11 cellular contexts compared by ENCODE assay signal in genomic region chr22:22450343-22450839, GRCh38. TPM values are rescaled to one million over a fixed set of nuclear protein-coding genes. Genes with fewer than 3 reads are reported as not detected.
A peak's percentile ranks its signal among the peaks of the same experiment; 100 is the strongest.
DNase-seq lines count a peak whose midpoint lies in the region; ATAC-seq and TF ChIP-seq lines count a peak whose summit lies in the region.
"Had no signal": no experiment of that assay in that cellular context is flagged by ENCODE, and none has a peak within 500 bp of the region (broad histone marks: within the 10 kb centered on the region; RNA-seq: fewer than 3 reads in every experiment).

No MANE protein-coding gene starts in this region.

- H3K4me3 ChIP-seq in thyroid gland (replicated peaks in 1 of 3) (no peak overlapping the region), breast epithelium (no peak overlapping the region)
- H3K4me3 ChIP-seq: prostate gland, uterus had no signal

- intact Hi-C loops in thyroid gland (cut with DNase I) (no loop called here), breast epithelium (cut with DNase I; ENCODE audit: low total_unique reads) (no loop called here)

- peak; percentile 32 to 70 for ATAC-seq in activated CD4-positive, CD25-positive, alpha-beta regulatory T cell treated with anti-CD3 and anti-CD28 coated beads, Interleukin-2, amount 50 U/mL, for 24 hours
- ATAC-seq in HG03039 (IDR thresholded peaks at IDR 0.05; ENCODE audit: unreplicated experiment) = peak; percentile 85

- H3K27me3 ChIP-seq in thyroid gland (no peaks in the 10 kb centered on the region), breast epithelium (peaks cover 0 to 6% of the 10 kb centered on the region in 2 donors)
- H3K27me3 ChIP-seq: uterus had no signal

- H3K9me3 ChIP-seq in thyroid gland = no peaks in the 10 kb centered on the region
- peaks cover 8 to 10% of the 10 kb centered on the region in 2 donors for H3K9me3 ChIP-seq in breast epithelium
- H3K9me3 ChIP-seq: prostate gland, uterus had no signal

- WGBS in thyroid gland, 2 donors = 13% methylated on average over 4 of the region's 4 CpGs

- DNase-seq in activated CD4-positive, CD25-positive, alpha-beta regulatory T cell (lab: John Stamatoyannopoulos, UW) = no peak
- DNase-seq in OCI-M1 (lab: John Stamatoyannopoulos, UW) (peak; percentile 92), thyroid gland (peak; percentile 72 to 75), foreskin melanocyte (no peak), breast epithelium (ENCODE audit: low spot score in 2 of 2) (no peak), NCI-H345 treated with DMSO at 0.1 percent for 48 hours (lab: John Stamatoyannopoulos, UW; ENCODE audit: unreplicated experiment) (no peak)
- DNase-seq: uterus had no signal

- H3K4me1 ChIP-seq in thyroid gland = no peaks in the 10 kb centered on the region
- no peaks in the 10 kb centered on the region for H3K4me1 ChIP-seq in breast epithelium
- H3K4me1 ChIP-seq: prostate gland, uterus had no signal

- no peak for TF ChIP-seq CTCF in thyroid gland (IDR thresholded peaks at IDR 0.05)
- no peak for TF ChIP-seq CTCF in breast epithelium (IDR thresholded peaks at IDR 0.05)

- H3K27ac ChIP-seq in thyroid gland = no peak overlapping the region
- no peak overlapping the region for H3K27ac ChIP-seq in breast epithelium
- H3K27ac ChIP-seq: KMS-11, prostate gland, uterus had no signal

- no peak for TF ChIP-seq POLR2A in thyroid gland (IDR thresholded peaks at IDR 0.05)
- TF ChIP-seq POLR2A in breast epithelium (IDR thresholded peaks at IDR 0.05) = no peak

- no peaks in the 10 kb centered on the region for H3K36me3 ChIP-seq in thyroid gland
- no peaks in the 10 kb centered on the region for H3K36me3 ChIP-seq in breast epithelium
- H3K36me3 ChIP-seq: prostate gland, uterus had no signal

RNA-seq across cellular contexts. Expression of gene ZNF280B, which starts 58.2 kb away (rescaled TPM):
- 1 to 10 TPM; 2.2 to 3.1 (median 2.5) TPM for total RNA-seq in thyroid gland
- under 1 TPM; 0.33 to 0.64 (median 0.44) TPM for total RNA-seq in breast epithelium

Comparison
In these comparisons a context has a peak if more than half of its experiments do, and no peak if none do; other contexts are left out.
1. DNase-seq: peak in OCI-M1 (single experiment) and thyroid gland (2 of 2); none in activated CD4-positive, CD25-positive, alpha-beta regulatory T cell (0 of 4), foreskin melanocyte (single experiment), breast epithelium (0 of 2) and NCI-H345 treated with DMSO at 0.1 percent for 48 hours (single experiment).